16 cellular contexts compared by ENCODE assay signal in genomic region chr1:179807691-179808485, GRCh38.
A peak's percentile ranks its signal among the peaks of the same experiment; 100 is the strongest.
DNase-seq lines count a peak whose midpoint lies in the region; ATAC-seq and TF ChIP-seq lines count a peak whose summit lies in the region.
"Had no signal": no experiment of that assay in that cellular context is flagged by ENCODE, and none has a peak within 500 bp of the region (broad histone marks: within the 10 kb centered on the region; RNA-seq: fewer than 3 reads in every experiment).

No MANE protein-coding gene starts in this region.

- no peaks in the 10 kb centered on the region for H4K20me1 ChIP-seq in OCI-LY3 (ENCODE audit: insufficient read depth, low read length)

- H4K91ac ChIP-seq in mesenchymal stem cell (ENCODE audit: low read length): no peak overlapping the region

- H3K4me1 ChIP-seq in OCI-LY3 (ENCODE audit: low read length): peaks cover 9% of the 10 kb centered on the region
- H3K4me1 ChIP-seq in mesenchymal stem cell (ENCODE audit: control insufficient read depth, insufficient read depth, low read depth, low read length): peaks cover 5% of the 10 kb centered on the region
- H3K4me1 ChIP-seq: uterus had no signal

- H2BK5ac ChIP-seq in mesenchymal stem cell (ENCODE audit: low read depth, low read length, poor library complexity, severe bottlenecking): no peak overlapping the region

- no peak overlapping the region for H3K4me3 ChIP-seq in OCI-LY3 (ENCODE audit: low read length)
- H3K4me3 ChIP-seq in choroid plexus epithelial cell (ENCODE audit: low read depth, low read length): no peak overlapping the region
- no peak overlapping the region for H3K4me3 ChIP-seq in mesenchymal stem cell (ENCODE audit: insufficient read depth in 1 of 2, low read depth in 1 of 2, low read length in 2 of 2)
- H3K4me3 ChIP-seq: gastroesophageal sphincter, uterus had no signal

- no peaks in the 10 kb centered on the region for H3K79me2 ChIP-seq in OCI-LY3 (ENCODE audit: low read length)

- TF ChIP-seq CTCF in OCI-LY3 (IDR thresholded peaks at IDR 0.05; ENCODE audit: low read depth, low read length) (no peak), choroid plexus epithelial cell (conservative IDR thresholded peaks at IDR 0.05; ENCODE audit: low read depth, low read length) (no peak)

- H2AK5ac ChIP-seq in mesenchymal stem cell (ENCODE audit: low read length, severe bottlenecking): no peak overlapping the region

- no peak overlapping the region for H4K8ac ChIP-seq in mesenchymal stem cell (ENCODE audit: low read length)

- H3K27me3 ChIP-seq in OCI-LY3 (ENCODE audit: low read depth, low read length): peaks cover 18% of the 10 kb centered on the region
- peaks cover 37 to 40% of the 10 kb centered on the region in 2 experiments for H3K27me3 ChIP-seq in mesenchymal stem cell (ENCODE audit: control insufficient read depth in 1 of 2, insufficient read depth in 1 of 2, low read length in 2 of 2)
- H3K27me3 ChIP-seq: BE2C, uterus had no signal

- H2BK15ac ChIP-seq in mesenchymal stem cell (ENCODE audit: low read depth, poor library complexity, severe bottlenecking): no peak overlapping the region

- H3K36me3 ChIP-seq in OCI-LY3 (replicated peaks; ENCODE audit: low read depth, low read length) (no peaks in the 10 kb centered on the region), mesenchymal stem cell (ENCODE audit: control insufficient read depth in 1 of 2, insufficient read depth in 2 of 2, low read depth in 1 of 2, low read length in 2 of 2) (peaks cover 0 to 2% of the 10 kb centered on the region in 2 experiments)
- H3K36me3 ChIP-seq: gastroesophageal sphincter, uterus had no signal

- no peak overlapping the region for H3K27ac Mint-ChIP-seq in natural killer cell treated with Interleukin-12 subunit alpha and Interleukin-12 subunit beta and Interleukin-15 and Interleukin-18, amount 100 ng/mL, for 72 hours
- H3K27ac Mint-ChIP-seq: stimulated activated naive B cell treated with anti-CD40 and anti-IgM and Interleukin-4, amounts not matched to agents 10 μg/mL and 1 μg/mL and 100 μg/mL, for 72 hours had no signal

- H3K9me3 Mint-ChIP-seq in natural killer cell treated with Interleukin-12 subunit alpha and Interleukin-12 subunit beta and Interleukin-15 and Interleukin-18, amount 100 ng/mL, for 72 hours: no peaks in the 10 kb centered on the region
- H3K9me3 Mint-ChIP-seq: stimulated activated naive B cell treated with anti-CD40 and anti-IgM and Interleukin-4, amounts not matched to agents 10 μg/mL and 1 μg/mL and 100 μg/mL, for 72 hours had no signal

- ATAC-seq in natural killer cell treated with Interleukin-12 subunit alpha and Interleukin-12 subunit beta and Interleukin-15 and Interleukin-18, amount 100 ng/mL, for 72 hours: no peak
- ATAC-seq in GM19467 (IDR thresholded peaks at IDR 0.05; ENCODE audit: unreplicated experiment): no peak
- ATAC-seq: gastroesophageal sphincter; stimulated activated naive B cell treated with anti-CD40 and anti-IgM and Interleukin-4, amounts not matched to agents 10 μg/mL and 1 μg/mL and 100 μg/mL, for 72 hours had no signal

- no peak overlapping the region for H2BK12ac ChIP-seq in mesenchymal stem cell (ENCODE audit: low read length in 2 of 2)

- H3K4me1 Mint-ChIP-seq in natural killer cell treated with Interleukin-12 subunit alpha and Interleukin-12 subunit beta and Interleukin-15 and Interleukin-18, amount 100 ng/mL, for 72 hours (ENCODE audit: low read depth in 2 of 2): no peaks in the 10 kb centered on the region

- H3K27ac ChIP-seq in OCI-LY3 (ENCODE audit: low read length) (no peak overlapping the region), mesenchymal stem cell (ENCODE audit: low read length, poor library complexity, severe bottlenecking) (no peak overlapping the region)
- H3K27ac ChIP-seq: gastroesophageal sphincter, uterus had no signal

- no peak overlapping the region for H3K4ac ChIP-seq in mesenchymal stem cell (ENCODE audit: low read depth in 1 of 2, low read length in 2 of 2)

- H3K79me1 ChIP-seq in mesenchymal stem cell (replicated peaks; ENCODE audit: low read length, poor library complexity, severe bottlenecking): no peaks in the 10 kb centered on the region

- peak; percentile 52 for DNase-seq in AG20443 (ENCODE audit: low spot score)
- peak; percentile 95 for DNase-seq in choroid plexus epithelial cell (ENCODE audit: low read depth)
- DNase-seq in mesenchymal stem cell: peak; percentile 87
- no peak for DNase-seq in natural killer cell treated with Interleukin-12 subunit alpha and Interleukin-12 subunit beta and Interleukin-15 and Interleukin-18, amount 100 ng/mL, for 72 hours (ENCODE audit: low spot score)
- DNase-seq in HT-29 (ENCODE audit: low spot score): no peak
- DNase-seq in T-helper 2 cell: no peak
- DNase-seq: activated CD4-positive, CD25-positive, alpha-beta regulatory T cell; BE2C; GOT3; kidney; stimulated activated CD4-positive, alpha-beta T cell treated with anti-CD3 and anti-CD28 coated beads, Interleukin-4, amount 100 ng/mL, for 1 hour; stimulated activated naive B cell treated with anti-CD40 and anti-IgM and Interleukin-4, amounts not matched to agents 10 μg/mL and 1 μg/mL and 100 μg/mL, for 72 hours; uterus had no signal

- H3K9me3 ChIP-seq in OCI-LY3 (ENCODE audit: insufficient read depth, low read length): no peaks in the 10 kb centered on the region
- no peaks in the 10 kb centered on the region for H3K9me3 ChIP-seq in mesenchymal stem cell (ENCODE audit: control insufficient read depth, low read length)
- H3K9me3 ChIP-seq: gastroesophageal sphincter, uterus had no signal

- 66% methylated on average over 11 of the region's 11 CpGs for WGBS in mesenchymal stem cell

- no peak overlapping the region for H3K4me3 Mint-ChIP-seq in natural killer cell treated with Interleukin-12 subunit alpha and Interleukin-12 subunit beta and Interleukin-15 and Interleukin-18, amount 100 ng/mL, for 72 hours
- H3K4me3 Mint-ChIP-seq: stimulated activated naive B cell treated with anti-CD40 and anti-IgM and Interleukin-4, amounts not matched to agents 10 μg/mL and 1 μg/mL and 100 μg/mL, for 72 hours had no signal

- H3K14ac ChIP-seq in mesenchymal stem cell (ENCODE audit: low read length in 2 of 2): no peak overlapping the region

- no peak overlapping the region for H2AFZ ChIP-seq in OCI-LY3 (ENCODE audit: low read depth, low read length)
- H2AFZ ChIP-seq in mesenchymal stem cell (ENCODE audit: low read depth, low read length): no peak overlapping the region

- no peaks in the 10 kb centered on the region for H3K36me3 Mint-ChIP-seq in natural killer cell treated with Interleukin-12 subunit alpha and Interleukin-12 subunit beta and Interleukin-15 and Interleukin-18, amount 100 ng/mL, for 72 hours
- H3K36me3 Mint-ChIP-seq: stimulated activated naive B cell treated with anti-CD40 and anti-IgM and Interleukin-4, amounts not matched to agents 10 μg/mL and 1 μg/mL and 100 μg/mL, for 72 hours had no signal

- peaks cover 12 to 14% of the 10 kb centered on the region in 2 donors for H3K27me3 Mint-ChIP-seq in natural killer cell treated with Interleukin-12 subunit alpha and Interleukin-12 subunit beta and Interleukin-15 and Interleukin-18, amount 100 ng/mL, for 72 hours

- no peak overlapping the region for H3K18ac ChIP-seq in mesenchymal stem cell (ENCODE audit: low read depth in 1 of 2, low read length in 2 of 2)

- H3K23ac ChIP-seq in mesenchymal stem cell (ENCODE audit: low read length in 2 of 2): no peak overlapping the region

- H3K4me2 ChIP-seq in OCI-LY3 (ENCODE audit: low read length) (0 out of 2 replicates have a peak overlapping the region, but pooled peaks have one; percentile 7), mesenchymal stem cell (ENCODE audit: low read length, poor library complexity, severe bottlenecking) (no peak overlapping the region)

- no peak overlapping the region for H3K9ac ChIP-seq in OCI-LY3 (ENCODE audit: low read length)
- H3K9ac ChIP-seq in mesenchymal stem cell (ENCODE audit: low read length): no peak overlapping the region

- H2BK120ac ChIP-seq in mesenchymal stem cell (ENCODE audit: low read depth, low read length): no peak overlapping the region

Comparison
In these comparisons a context has a peak if more than half of its experiments do, and no peak if none do; other contexts are left out.
1. DNase-seq: peak in AG20443 (single experiment), choroid plexus epithelial cell (single experiment) and mesenchymal stem cell (single experiment); none in natural killer cell treated with Interleukin-12 subunit alpha and Interleukin-12 subunit beta and Interleukin-15 and Interleukin-18, amount 100 ng/mL, for 72 hours (single experiment), HT-29 (single experiment) and T-helper 2 cell (0 of 5).